Comparison of ENCODE assay signal across 8 cellular contexts in genomic region chr10:7819126-7819470, GRCh38. TPM values are rescaled to one million over a fixed set of nuclear protein-coding genes. Genes with fewer than 3 reads are reported as not detected.
A peak's percentile ranks its signal among the peaks of the same experiment; 100 is the strongest.
DNase-seq lines count a peak whose midpoint lies in the region; ATAC-seq, FAIRE-seq and TF ChIP-seq lines count a peak whose summit lies in the region.

No MANE protein-coding gene starts in this region.

- FAIRE-seq in bronchial epithelial cell (lab: Jason Lieb, UNC) = no peak

- H3K9me2 ChIP-seq in SK-N-SH = no peaks in the 10 kb centered on the region

- H3K9ac ChIP-seq in SK-N-SH = peak overlapping the region; percentile 72; the same call in 1 of the 2 replicates

- TF ChIP-seq CTCF in Caco-2 (IDR thresholded peaks at IDR 0.05; ENCODE audit: insufficient read depth in 1 of 2, low read depth in 1 of 2, low read length in 1 of 2, severe bottlenecking in 1 of 2, unreplicated experiment in 1 of 2) = peak; percentile 33 to 71
- peak; percentile 50 for TF ChIP-seq CTCF in SK-N-SH (IDR thresholded peaks at IDR 0.05)
- TF ChIP-seq CTCF in bronchial epithelial cell (IDR thresholded peaks at IDR 0.05; ENCODE audit: insufficient read depth, low read length, severe bottlenecking) = peak; percentile 30

- intact Hi-C loops in Caco-2 (cut with micrococcal nuclease; ENCODE audit: unreplicated experiment) = loop anchor here (1.0 to 5.0 kb wide), 4 partner anchors 36 to 1390 kb away; no protein-coding TSS in a partner anchor

- H3F3A ChIP-seq in SK-N-SH (replicated peaks; ENCODE audit: insufficient read depth) = no peaks in the 10 kb centered on the region

- H3K27ac Mint-ChIP-seq in Caco-2 (ENCODE audit: unreplicated experiment) = peak overlapping the region; percentile 72

- H3K27me3 ChIP-seq in Caco-2 (replicated peaks; ENCODE audit: control insufficient read depth, insufficient read depth, low read length) = no peaks in the 10 kb centered on the region
- no peaks in the 10 kb centered on the region for H3K27me3 ChIP-seq in SK-N-SH (ENCODE audit: insufficient read depth)
- H3K27me3 ChIP-seq in bronchial epithelial cell (ENCODE audit: control insufficient read depth, insufficient read depth, low read length) = no peaks in the 10 kb centered on the region

- H3K9me3 Mint-ChIP-seq in Caco-2 (ENCODE audit: unreplicated experiment) = no peaks in the 10 kb centered on the region

- POLR2A ChIA-PET in Caco-2 (lab: Charles Lee) (interaction anchor here (0.6 to 2.2 kb wide), 5 partner anchors 28 to 962 kb away, joined by 3 to 45 read pairs (median 3); partner anchors contain the start of genes ATP5F1C and KIN), SK-N-SH (lab: Yijun Ruan, JAX) (interaction anchor here (1.7 kb wide), 1 partner anchor 31 kb away, joined by 9 read pairs; the partner anchor contains the start of genes ATP5F1C and KIN)

- H3K9me3 ChIP-seq in Caco-2 = no peaks in the 10 kb centered on the region
- no peaks in the 10 kb centered on the region for H3K9me3 ChIP-seq in SK-N-SH

- TF ChIP-seq EP300 in SK-N-SH (IDR thresholded peaks at IDR 0.05; ENCODE audit: borderline replicate concordance in 1 of 2, low read depth in 1 of 2, low read length in 1 of 2) = no peak

- H3K27ac ChIP-seq in SK-N-SH (ENCODE audit: low read depth in 2 of 2, low read length in 1 of 2) (peak overlapping the region in 1 of 2 experiments; percentile 19; a peak in 1 of 4 replicates), skin epidermis (peak overlapping the region in 14 of 21 experiments; percentile 76 to 91 (median 84))

- H3K79me2 ChIP-seq in SK-N-SH (ENCODE audit: insufficient read depth) = peaks cover 38% of the 10 kb centered on the region

- H3K27me3 Mint-ChIP-seq in Caco-2 (ENCODE audit: insufficient read depth, unreplicated experiment) = no peaks in the 10 kb centered on the region

- peaks cover 17% of the 10 kb centered on the region for H3K36me3 Mint-ChIP-seq in Caco-2 (ENCODE audit: insufficient read depth, unreplicated experiment)

- peak overlapping the region; percentile 95 for H3K4me2 ChIP-seq in SK-N-SH

- peaks cover 8% of the 10 kb centered on the region for H3K4me1 Mint-ChIP-seq in Caco-2 (ENCODE audit: low read depth, unreplicated experiment)

- ATAC-seq in GM19328 (IDR thresholded peaks at IDR 0.05; ENCODE audit: unreplicated experiment) = peak; percentile 43
- ATAC-seq in HG03378 (IDR thresholded peaks at IDR 0.05; ENCODE audit: unreplicated experiment) = peak; percentile 44

- H3K4me3 ChIP-seq in Caco-2 (ENCODE audit: low read depth, low read length) (peak overlapping the region; percentile 95), SK-N-SH (ENCODE audit: low read depth in 2 of 2, low read length in 1 of 2) (peak overlapping the region; percentile 98 to 100), bronchial epithelial cell (ENCODE audit: low read depth, low read length) (peak overlapping the region; percentile 97), skin epidermis (peak overlapping the region; percentile 87 to 100 (median 97))

- 1% methylated on average over 17 of the region's 17 CpGs for WGBS in SK-N-SH (ENCODE audit: low lambda C conversion rate)

- H3K36me3 ChIP-seq in Caco-2 (ENCODE audit: control insufficient read depth, insufficient read depth, low read length) = peaks cover 2% of the 10 kb centered on the region
- H3K36me3 ChIP-seq in SK-N-SH (replicated peaks in 1 of 2; ENCODE audit: control insufficient read depth in 1 of 2, insufficient read depth in 2 of 2, low read length in 1 of 2) = peaks cover 8 to 13% of the 10 kb centered on the region in 2 experiments
- H3K36me3 ChIP-seq in bronchial epithelial cell (ENCODE audit: control insufficient read depth, insufficient read depth, low read length) = peaks cover 2% of the 10 kb centered on the region

- DNase-seq in Caco-2 = peak; percentile 60 to 63
- no peak for DNase-seq in SK-N-SH
- peak; percentile 38 for DNase-seq in bronchial epithelial cell (ENCODE audit: low read depth)
- peak; percentile 63 for DNase-seq in iris pigment epithelial cell (ENCODE audit: low read depth)
- DNase-seq in NCI-H226 = no peak

- CTCF ChIA-PET in Caco-2 (lab: Charles Lee) (interaction anchor here (0.5 to 4.0 kb wide), 4 partner anchors 10 to 294 kb away, joined by 3 to 26 read pairs (median 4); partner anchors contain the start of genes ATP5F1C and KIN), SK-N-SH (lab: Yijun Ruan, JAX) (interaction anchor here (0.9 to 2.2 kb wide), 4 partner anchors 9 to 289 kb away, joined by 3 to 12 read pairs (median 4); no protein-coding TSS in a partner anchor)

- H3K4me1 ChIP-seq in Caco-2 = peaks cover 4% of the 10 kb centered on the region; the same call in 1 of the 2 replicates
- peaks cover 0 to 13% of the 10 kb centered on the region in 2 experiments; a peak in 2 of 4 replicates for H3K4me1 ChIP-seq in SK-N-SH (ENCODE audit: control insufficient read depth in 1 of 2, insufficient read depth in 2 of 2, low read depth in 1 of 2, low read length in 1 of 2)

- H3K4me3 Mint-ChIP-seq in Caco-2 (ENCODE audit: unreplicated experiment) = peak overlapping the region; percentile 84

- H4K20me1 ChIP-seq in SK-N-SH (ENCODE audit: insufficient read depth) = no peaks in the 10 kb centered on the region

- peak; percentile 19 for TF ChIP-seq RAD21 in SK-N-SH (IDR thresholded peaks at IDR 0.05; ENCODE audit: low read length)

- H2AFZ ChIP-seq in SK-N-SH (ENCODE audit: low read depth) = peak overlapping the region; percentile 90

- BruUV-seq in Caco-2 (replicated peaks; lab: Mats Ljungman, UMichigan) = no TSS peak

TF ChIP-seq in SK-N-SH, 30 proteins besides CTCF, POLR2A, EP300 and RAD21:
- no peak for TF ChIP-seq NFIC (IDR thresholded peaks at IDR 0.05; ENCODE audit: borderline replicate concordance)
- TF ChIP-seq MXI1 (IDR thresholded peaks at IDR 0.05; ENCODE audit: low read depth, low read length) = peak; percentile 54; the same call in 1 of the 2 replicates
- TF ChIP-seq EZH2phosphoT487 (IDR thresholded peaks at IDR 0.05; ENCODE audit: borderline replicate concordance, low read depth) = no peak
- peak; percentile 34; the same call in 1 of the 2 replicates for TF ChIP-seq SIN3A (IDR thresholded peaks at IDR 0.05; ENCODE audit: borderline replicate concordance, low read depth, low read length)
- peak; percentile 25; the same call in 1 of the 2 replicates for TF ChIP-seq SMC3 (IDR thresholded peaks at IDR 0.05; ENCODE audit: low read depth, low read length)

RNA-seq across cellular contexts. Expression of gene TAF3, which starts 0.8 kb away (rescaled TPM):
- total RNA-seq in Caco-2 (2022) (28.9 and 30.6 TPM in 2 replicates), bronchial epithelial cell (1.3 and 1.4 TPM in 2 replicates)
- polyA plus RNA-seq in SK-N-SH (2012; rRNA removed) = 1.7 and 2.4 TPM in 2 replicates
- 2.6 and 2.7 TPM in 2 replicates for polyA plus RNA-seq in SK-N-SH (2012; cell fraction: cytosol; rRNA removed)
- 1.9 and 2.3 TPM in 2 replicates for polyA plus RNA-seq in SK-N-SH (2012; cell fraction: nucleus; rRNA removed)

RNA-seq across cellular contexts. Expression of gene ATP5F1C, which starts 31.1 kb away (rescaled TPM):
- total RNA-seq in Caco-2 (2022) (568 and 613 TPM in 2 replicates), bronchial epithelial cell (153 and 165 TPM in 2 replicates)
- polyA plus RNA-seq in SK-N-SH (2012; rRNA removed) = 299 and 331 TPM in 2 replicates
- polyA plus RNA-seq in SK-N-SH (2012; cell fraction: cytosol; rRNA removed) = 366 and 469 TPM in 2 replicates
- 138 and 187 TPM in 2 replicates for polyA plus RNA-seq in SK-N-SH (2012; cell fraction: nucleus; rRNA removed)

RNA-seq across cellular contexts. Expression of gene KIN, which starts 31.3 kb away (rescaled TPM):
- 27.8 and 27.9 TPM in 2 replicates for total RNA-seq in Caco-2 (2022)
- polyA plus RNA-seq in SK-N-SH (2012; rRNA removed) = 3.2 and 4.4 TPM in 2 replicates
- polyA plus RNA-seq in SK-N-SH (2012; cell fraction: cytosol; rRNA removed) = 3.2 and 7.9 TPM in 2 replicates
- polyA plus RNA-seq in SK-N-SH (2012; cell fraction: nucleus; rRNA removed) = 4.1 and 10.3 TPM in 2 replicates
- total RNA-seq in bronchial epithelial cell = 2.9 and 4.6 TPM in 2 replicates

Comparison
In these comparisons a context has a peak if more than half of its experiments do, and no peak if none do; other contexts are left out.
1. DNase-seq: peak in Caco-2 (2 of 2), bronchial epithelial cell (single experiment) and iris pigment epithelial cell (single experiment); none in SK-N-SH (single experiment) and NCI-H226 (single experiment).
2. RNA of gene TAF3, which starts 0.8 kb away (total RNA-seq): 28.9 to 30.6 TPM in Caco-2; 1.3 to 1.4 TPM in bronchial epithelial cell; every median in the first group is over 10 times any median in the second.
3. Peak in every context shown above with its lines, with median percentiles within 50 percentile points of each other: H3K4me3 ChIP-seq and CTCF ChIP-seq.